19 cellular contexts compared by ENCODE assay signal in the genomic region with DNA sequence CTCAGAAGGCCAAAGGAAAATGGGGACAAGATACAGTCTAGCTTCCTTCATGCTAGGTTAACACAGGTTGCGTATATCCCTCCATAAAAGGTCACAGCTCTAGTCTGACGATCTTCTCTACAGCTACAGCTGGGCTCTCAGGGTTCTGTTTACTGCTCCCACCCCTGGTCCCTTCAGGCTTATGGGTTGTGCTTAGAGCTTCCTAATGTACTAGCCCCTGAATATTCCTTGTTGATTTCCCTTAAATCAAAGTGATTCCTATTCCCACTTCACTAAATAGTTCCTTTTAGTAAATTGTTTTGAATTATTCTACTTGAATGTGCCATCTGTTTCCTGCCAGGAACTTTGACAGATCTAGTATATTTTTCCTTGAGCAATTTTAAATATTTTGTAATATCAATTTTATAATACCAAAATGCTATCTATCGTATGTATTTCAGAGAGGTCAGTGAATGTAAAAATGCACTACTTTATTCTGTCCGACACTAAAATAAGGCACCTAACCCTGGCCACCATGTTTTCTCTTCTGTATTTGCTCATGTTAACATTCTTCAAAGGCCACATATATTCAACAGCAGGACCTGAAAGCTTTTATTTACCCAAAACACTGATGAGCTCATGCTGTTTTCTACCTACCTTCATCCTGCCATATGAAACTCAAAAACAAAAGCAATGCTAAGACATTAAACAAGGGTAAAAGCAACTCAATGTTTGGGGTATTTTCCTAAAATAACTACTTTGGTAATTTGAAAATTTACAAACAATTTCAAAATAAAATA.
DNase-seq lines count a peak whose midpoint lies in the region; ATAC-seq and TF ChIP-seq lines count a peak whose summit lies in the region.
"Had no signal": no experiment of that assay in that cellular context is flagged by ENCODE, and none has a peak within 500 bp of the region (broad histone marks: within the 10 kb centered on the region; RNA-seq: fewer than 3 reads in every experiment).

No MANE protein-coding gene starts in this region.

- H3K18ac ChIP-seq in mesenchymal stem cell (ENCODE audit: low read depth in 1 of 2, low read length in 2 of 2): peak overlapping the region; percentile 70 to 96

- H4K91ac ChIP-seq in mesenchymal stem cell (ENCODE audit: low read length): peak overlapping the region; percentile 94

- no peak overlapping the region for H3K14ac ChIP-seq in mesenchymal stem cell (ENCODE audit: low read length in 2 of 2)

- peak overlapping the region; percentile 15; the same call in 1 of the 2 replicates for H3K27ac ChIP-seq in VCaP
- H3K27ac ChIP-seq in mesenchymal stem cell (ENCODE audit: low read length, poor library complexity, severe bottlenecking): no peak overlapping the region
- H3K27ac ChIP-seq in smooth muscle cell (ENCODE audit: low read depth): no peak overlapping the region
- H3K27ac ChIP-seq: BLaER1, GM23248, PC-9 had no signal

- H3K4me1 Mint-ChIP-seq in stimulated activated effector memory CD8-positive, alpha-beta T cell treated with anti-CD3 and anti-CD28 coated beads, Interleukin-12 subunit alpha, Interleukin-12 subunit beta, amount 100 ng/mL, for 72 hours: peaks cover 9% of the 10 kb centered on the region

- H3K4me2 ChIP-seq in mesenchymal stem cell (ENCODE audit: low read length, poor library complexity, severe bottlenecking) (no peak overlapping the region), smooth muscle cell (no peak overlapping the region)
- H3K4me2 ChIP-seq: BLaER1, PC-9 had no signal

- H2BK5ac ChIP-seq in mesenchymal stem cell (ENCODE audit: low read depth, low read length, poor library complexity, severe bottlenecking): no peak overlapping the region

- no peak overlapping the region for H3K9ac ChIP-seq in mesenchymal stem cell (ENCODE audit: low read length)
- H3K9ac ChIP-seq in smooth muscle cell (ENCODE audit: low read depth): no peak overlapping the region
- H3K9ac ChIP-seq: BLaER1, GM23248 had no signal

- H3K27ac Mint-ChIP-seq in stimulated activated effector memory CD8-positive, alpha-beta T cell treated with anti-CD3 and anti-CD28 coated beads, Interleukin-12 subunit alpha, Interleukin-12 subunit beta, amount 100 ng/mL, for 72 hours: no peak overlapping the region
- H3K27ac Mint-ChIP-seq: CD8-positive, alpha-beta T cell had no signal

- no peaks in the 10 kb centered on the region for H3K79me1 ChIP-seq in mesenchymal stem cell (replicated peaks; ENCODE audit: low read length, poor library complexity, severe bottlenecking)

- H2AFZ ChIP-seq in mesenchymal stem cell (ENCODE audit: low read depth, low read length) (no peak overlapping the region), smooth muscle cell (ENCODE audit: low read depth) (peak overlapping the region; percentile 35)
- H2AFZ ChIP-seq: GM23248, PC-9 had no signal

- H3K23ac ChIP-seq in mesenchymal stem cell (ENCODE audit: low read length in 2 of 2): no peak overlapping the region

- H3K36me3 ChIP-seq in mesenchymal stem cell (ENCODE audit: control insufficient read depth in 1 of 2, insufficient read depth in 2 of 2, low read depth in 1 of 2, low read length in 2 of 2) (no peaks in the 10 kb centered on the region), smooth muscle cell (ENCODE audit: low read depth) (no peaks in the 10 kb centered on the region)
- H3K36me3 ChIP-seq: BLaER1 had no signal

- H3K9me3 ChIP-seq in mesenchymal stem cell (ENCODE audit: control insufficient read depth, low read length): no peaks in the 10 kb centered on the region
- H3K9me3 ChIP-seq in smooth muscle cell (replicated peaks; ENCODE audit: low read depth): no peaks in the 10 kb centered on the region
- H3K9me3 ChIP-seq: BLaER1 had no signal

- no peak overlapping the region for H3K4me3 Mint-ChIP-seq in stimulated activated effector memory CD8-positive, alpha-beta T cell treated with anti-CD3 and anti-CD28 coated beads, Interleukin-12 subunit alpha, Interleukin-12 subunit beta, amount 100 ng/mL, for 72 hours
- H3K4me3 Mint-ChIP-seq: CD8-positive, alpha-beta T cell had no signal

- peak overlapping the region; percentile 16 for H2AK5ac ChIP-seq in mesenchymal stem cell (ENCODE audit: low read length, severe bottlenecking)

- no peaks in the 10 kb centered on the region for H3F3A ChIP-seq in smooth muscle cell (ENCODE audit: low read depth)

- H4K8ac ChIP-seq in mesenchymal stem cell (ENCODE audit: low read length): peak overlapping the region; percentile 60

- H3K4me3 ChIP-seq in mesenchymal stem cell (ENCODE audit: insufficient read depth in 1 of 2, low read depth in 1 of 2, low read length in 2 of 2) (no peak overlapping the region), smooth muscle cell (no peak overlapping the region)
- H3K4me3 ChIP-seq: BLaER1, GM23248, PC-9 had no signal

- peak overlapping the region; percentile 83 to 87 for H3K4ac ChIP-seq in mesenchymal stem cell (ENCODE audit: low read depth in 1 of 2, low read length in 2 of 2)

- WGBS in mesenchymal stem cell: 91% methylated on average over 4 of the region's 4 CpGs
- WGBS in smooth muscle cell (ENCODE audit: low lambda C conversion rate): 90% methylated on average over 4 of the region's 4 CpGs

- H2BK12ac ChIP-seq in mesenchymal stem cell (ENCODE audit: low read length in 2 of 2): peak overlapping the region; percentile 23 to 84

- peak overlapping the region; percentile 85 for H2BK120ac ChIP-seq in mesenchymal stem cell (ENCODE audit: low read depth, low read length)

- H3K4me1 ChIP-seq in mesenchymal stem cell (ENCODE audit: control insufficient read depth, insufficient read depth, low read depth, low read length) (peaks cover 3% of the 10 kb centered on the region), smooth muscle cell (ENCODE audit: low read depth) (no peaks in the 10 kb centered on the region)

- DNase-seq in DMS53 treated with DMSO at 0.1 percent for 48 hours (lab: John Stamatoyannopoulos, UW; ENCODE audit: unreplicated experiment): peak; percentile 11
- no peak for DNase-seq in mesenchymal stem cell
- no peak for DNase-seq in smooth muscle cell (lab: John Stamatoyannopoulos, UW; ENCODE audit: unreplicated experiment)
- DNase-seq in OCI-M2 (lab: John Stamatoyannopoulos, UW; ENCODE audit: unreplicated experiment): no peak
- DNase-seq in MV-4-11 (lab: John Stamatoyannopoulos, UW): no peak
- no peak for DNase-seq in stimulated activated effector memory CD8-positive, alpha-beta T cell treated with anti-CD3 and anti-CD28 coated beads, Interleukin-12 subunit alpha, Interleukin-12 subunit beta, amount 100 ng/mL, for 72 hours (ENCODE audit: low spot score in 2 of 2)
- DNase-seq: CD8-positive, alpha-beta T cell; GF-D8; GM23248; KBM-7; NCI-H1436; NCI-H2081; NCI-H510A; NCI-H82; PC-9 had no signal

- H4K20me1 ChIP-seq in smooth muscle cell (ENCODE audit: low read depth): no peaks in the 10 kb centered on the region
- H4K20me1 ChIP-seq: BLaER1 had no signal

- no peak for TF ChIP-seq CTCF in VCaP (conservative IDR thresholded peaks at IDR 0.05)
- TF ChIP-seq CTCF in smooth muscle cell (IDR thresholded peaks at IDR 0.05; ENCODE audit: borderline replicate concordance, insufficient read depth, poor library complexity, severe bottlenecking): no peak

- H3K27me3 ChIP-seq in mesenchymal stem cell (ENCODE audit: control insufficient read depth in 1 of 2, insufficient read depth in 1 of 2, low read length in 2 of 2) (no peaks in the 10 kb centered on the region), smooth muscle cell (ENCODE audit: low read depth) (no peaks in the 10 kb centered on the region)
- H3K27me3 ChIP-seq: BLaER1 had no signal

- H3K36me3 Mint-ChIP-seq in stimulated activated effector memory CD8-positive, alpha-beta T cell treated with anti-CD3 and anti-CD28 coated beads, Interleukin-12 subunit alpha, Interleukin-12 subunit beta, amount 100 ng/mL, for 72 hours: no peaks in the 10 kb centered on the region
- H3K36me3 Mint-ChIP-seq: CD8-positive, alpha-beta T cell had no signal

- no peaks in the 10 kb centered on the region for H3K79me2 ChIP-seq in smooth muscle cell (ENCODE audit: low read depth)

- H2BK15ac ChIP-seq in mesenchymal stem cell (ENCODE audit: low read depth, poor library complexity, severe bottlenecking): no peak overlapping the region

- ATAC-seq in GM21367 (IDR thresholded peaks at IDR 0.05; ENCODE audit: unreplicated experiment): no peak
- ATAC-seq in stimulated activated effector memory CD8-positive, alpha-beta T cell treated with anti-CD3 and anti-CD28 coated beads, Interleukin-12 subunit alpha, Interleukin-12 subunit beta, amount 100 ng/mL, for 72 hours: no peak
- ATAC-seq: CD8-positive, alpha-beta T cell; HCT116 had no signal

- H3K9me3 Mint-ChIP-seq in stimulated activated effector memory CD8-positive, alpha-beta T cell treated with anti-CD3 and anti-CD28 coated beads, Interleukin-12 subunit alpha, Interleukin-12 subunit beta, amount 100 ng/mL, for 72 hours: no peaks in the 10 kb centered on the region
- H3K9me3 Mint-ChIP-seq: CD8-positive, alpha-beta T cell had no signal
